ENCODE assay signal across 9 cellular contexts in genomic region chr4:56817840-56818491, GRCh38. TPM values are rescaled to one million over a fixed set of nuclear protein-coding genes. Genes with fewer than 3 reads are reported as not detected.
A peak's percentile ranks its signal among the peaks of the same experiment; 100 is the strongest.
DNase-seq lines count a peak whose midpoint lies in the region; ATAC-seq and TF ChIP-seq lines count a peak whose summit lies in the region.
"Had no signal": no experiment of that assay in that cellular context is flagged by ENCODE, and none has a peak within 500 bp of the region (broad histone marks: within the 10 kb centered on the region; RNA-seq: fewer than 3 reads in every experiment).

No MANE protein-coding gene starts in this region.

- no peak overlapping the region for H4K8ac ChIP-seq in mesenchymal stem cell (ENCODE audit: low read length)

- H2BK15ac ChIP-seq in mesenchymal stem cell (ENCODE audit: low read depth, poor library complexity, severe bottlenecking), result no peak overlapping the region

- no peak for TF ChIP-seq POLR2A in body of pancreas (IDR thresholded peaks at IDR 0.05)

- POLR2A ChIA-PET in PC-3 (lab: Charles Lee; ENCODE audit: unreplicated experiment), result interaction anchor here (0.6 kb wide), 1 partner anchor 13 kb away, joined by 6 read pairs; no protein-coding TSS in a partner anchor

- no TSS peak for BruUV-seq in PC-3 (replicated peaks; lab: Mats Ljungman, UMichigan)

- H3K14ac ChIP-seq in mesenchymal stem cell (ENCODE audit: low read length in 2 of 2), result no peak overlapping the region

- H3K9me2 ChIP-seq in PC-3 (replicated peaks; ENCODE audit: low read length), result no peaks in the 10 kb centered on the region
- no peaks in the 10 kb centered on the region for H3K9me2 ChIP-seq in Karpas-422 (replicated peaks; ENCODE audit: insufficient read depth, low read length)

- H3K4me3 ChIP-seq in PC-3 (ENCODE audit: low read length), result no peak overlapping the region
- H3K4me3 ChIP-seq in mesenchymal stem cell (ENCODE audit: insufficient read depth in 1 of 2, low read depth in 1 of 2, low read length in 2 of 2), result no peak overlapping the region
- no peak overlapping the region for H3K4me3 ChIP-seq in body of pancreas
- no peak overlapping the region for H3K4me3 ChIP-seq in Karpas-422 (ENCODE audit: low read length)

- no peak overlapping the region for H2AFZ ChIP-seq in PC-3 (ENCODE audit: low read length)
- no peak overlapping the region for H2AFZ ChIP-seq in mesenchymal stem cell (ENCODE audit: low read depth, low read length)
- no peak overlapping the region for H2AFZ ChIP-seq in Karpas-422 (ENCODE audit: low read length)

- H2AK5ac ChIP-seq in mesenchymal stem cell (ENCODE audit: low read length, severe bottlenecking), result no peak overlapping the region

- H3K9me3 ChIP-seq in PC-3 (ENCODE audit: low read length) (no peaks in the 10 kb centered on the region), mesenchymal stem cell (ENCODE audit: control insufficient read depth, low read length) (no peaks in the 10 kb centered on the region), body of pancreas (no peaks in the 10 kb centered on the region), Karpas-422 (ENCODE audit: low read length) (no peaks in the 10 kb centered on the region)

- no peaks in the 10 kb centered on the region for H3K27me3 ChIP-seq in PC-3 (ENCODE audit: low read length)
- H3K27me3 ChIP-seq in mesenchymal stem cell (ENCODE audit: control insufficient read depth in 1 of 2, insufficient read depth in 1 of 2, low read length in 2 of 2), result peaks cover 13 to 40% of the 10 kb centered on the region in 2 experiments
- H3K27me3 ChIP-seq in body of pancreas, result no peaks in the 10 kb centered on the region
- H3K27me3 ChIP-seq in Karpas-422 (ENCODE audit: low read length), result no peaks in the 10 kb centered on the region

- H3K79me2 ChIP-seq in PC-3 (ENCODE audit: low read length) (no peaks in the 10 kb centered on the region), Karpas-422 (ENCODE audit: low read length) (no peaks in the 10 kb centered on the region)

- H4K20me1 ChIP-seq in PC-3 (ENCODE audit: low read length) (no peaks in the 10 kb centered on the region), Karpas-422 (ENCODE audit: insufficient read depth, low read depth, low read length) (no peaks in the 10 kb centered on the region)

- H3K4me1 ChIP-seq in PC-3 (ENCODE audit: insufficient read depth, low read length) (0 out of 2 replicates have a peak, but pooled peaks cover 3% of the 10 kb centered on the region), mesenchymal stem cell (ENCODE audit: control insufficient read depth, insufficient read depth, low read depth, low read length) (peaks cover 6% of the 10 kb centered on the region), body of pancreas (no peaks in the 10 kb centered on the region), Karpas-422 (ENCODE audit: low read length) (peaks cover 3% of the 10 kb centered on the region; the same call in 1 of the 2 replicates)

- no peak overlapping the region for H3K4me2 ChIP-seq in PC-3 (ENCODE audit: low read length)
- H3K4me2 ChIP-seq in mesenchymal stem cell (ENCODE audit: low read length, poor library complexity, severe bottlenecking), result no peak overlapping the region
- H3K4me2 ChIP-seq in Karpas-422 (ENCODE audit: low read depth, low read length, poor library complexity, severe bottlenecking), result no peak overlapping the region

- TF ChIP-seq CTCF in PC-3 (conservative IDR thresholded peaks at IDR 0.05; ENCODE audit: low read depth, low read length) (no peak), body of pancreas (IDR thresholded peaks at IDR 0.05) (no peak)

- no peak overlapping the region for H3K18ac ChIP-seq in mesenchymal stem cell (ENCODE audit: low read depth in 1 of 2, low read length in 2 of 2)

- no peak overlapping the region for H2BK12ac ChIP-seq in mesenchymal stem cell (ENCODE audit: low read length in 2 of 2)

- H3K23ac ChIP-seq in mesenchymal stem cell (ENCODE audit: low read length in 2 of 2), result no peak overlapping the region

- 41% methylated on average over 3 of the region's 5 CpGs for WGBS in mesenchymal stem cell
- 69 to 70% methylated on average over 5 of the region's 5 CpGs for WGBS in body of pancreas, 2 donors

- CTCF ChIA-PET in PC-3 (lab: Charles Lee), result no interaction called here

- peak; percentile 87 for ATAC-seq in GM18868 (IDR thresholded peaks at IDR 0.05; ENCODE audit: unreplicated experiment)
- ATAC-seq in HG02763 (IDR thresholded peaks at IDR 0.05; ENCODE audit: unreplicated experiment), result peak; percentile 84
- peak; percentile 43; the same call in 1 of the 2 replicates for ATAC-seq in PC-3
- no peak for ATAC-seq in body of pancreas
- ATAC-seq: HCT116 had no signal

- no peak overlapping the region for H4K91ac ChIP-seq in mesenchymal stem cell (ENCODE audit: low read length)

- DNase-seq in PC-3 (peak; percentile 71), mesenchymal stem cell (peak; percentile 29), body of pancreas (no peak), Karpas-422 (no peak), UCSD-AML1 (lab: John Stamatoyannopoulos, UW; ENCODE audit: unreplicated experiment) (no peak), NCI-H1930 (lab: John Stamatoyannopoulos, UW) (no peak)

- H3K9ac ChIP-seq in PC-3 (ENCODE audit: low read length) (no peak overlapping the region), mesenchymal stem cell (ENCODE audit: low read length) (no peak overlapping the region), Karpas-422 (ENCODE audit: low read length) (no peak overlapping the region)

- H3K36me3 ChIP-seq in PC-3 (ENCODE audit: low read depth, low read length), result no peaks in the 10 kb centered on the region
- no peaks in the 10 kb centered on the region for H3K36me3 ChIP-seq in mesenchymal stem cell (ENCODE audit: control insufficient read depth in 1 of 2, insufficient read depth in 2 of 2, low read depth in 1 of 2, low read length in 2 of 2)
- H3K36me3 ChIP-seq in body of pancreas (replicated peaks in 1 of 2; ENCODE audit: insufficient read depth in 1 of 2, low read depth in 2 of 2), result no peaks in the 10 kb centered on the region
- no peaks in the 10 kb centered on the region for H3K36me3 ChIP-seq in Karpas-422 (ENCODE audit: insufficient read depth, low read length)

- no peak overlapping the region for H3K27ac ChIP-seq in PC-3 (ENCODE audit: low read length)
- H3K27ac ChIP-seq in mesenchymal stem cell (ENCODE audit: low read length, poor library complexity, severe bottlenecking), result no peak overlapping the region
- H3K27ac ChIP-seq in body of pancreas, result no peak overlapping the region
- H3K27ac ChIP-seq in Karpas-422 (ENCODE audit: low read length), result no peak overlapping the region

- H3K4ac ChIP-seq in mesenchymal stem cell (ENCODE audit: low read depth in 1 of 2, low read length in 2 of 2), result no peak overlapping the region

- no peaks in the 10 kb centered on the region for H3F3A ChIP-seq in PC-3 (ENCODE audit: low read length, unreplicated experiment)

- H2BK5ac ChIP-seq in mesenchymal stem cell (ENCODE audit: low read depth, low read length, poor library complexity, severe bottlenecking), result no peak overlapping the region

- no peaks in the 10 kb centered on the region for H3K79me1 ChIP-seq in mesenchymal stem cell (replicated peaks; ENCODE audit: low read length, poor library complexity, severe bottlenecking)

- H2BK120ac ChIP-seq in mesenchymal stem cell (ENCODE audit: low read depth, low read length), result no peak overlapping the region

- intact Hi-C loops in PC-3 (cut with micrococcal nuclease) (no loop called here), body of pancreas (cut with DNase I) (no loop called here)

RNA-seq across cellular contexts. Expression of gene SPINK2, which starts 3.5 kb away (rescaled TPM):
- total RNA-seq in PC-3 (2014; rRNA removed) (not detected in 2 replicates), body of pancreas (not detected)
- polyA plus RNA-seq in mesenchymal stem cell (2013, experiment 1 of 2), result not detected
- polyA plus RNA-seq in mesenchymal stem cell (2013, experiment 2 of 2), result 0.19 TPM
- total RNA-seq in Karpas-422 (2014; rRNA removed; shearing (Covaris generic); ENCODE audit: low replicate concordance), result not detected in 2 replicates

Comparison
In these comparisons a context has a peak if more than half of its experiments do, and no peak if none do; other contexts are left out.
1. DNase-seq: peak in PC-3 (single experiment) and mesenchymal stem cell (single experiment); none in body of pancreas (0 of 4), Karpas-422 (single experiment), UCSD-AML1 (single experiment) and NCI-H1930 (0 of 2).